Comparison of ENCODE assay signal across 14 cellular contexts in the genomic region with DNA sequence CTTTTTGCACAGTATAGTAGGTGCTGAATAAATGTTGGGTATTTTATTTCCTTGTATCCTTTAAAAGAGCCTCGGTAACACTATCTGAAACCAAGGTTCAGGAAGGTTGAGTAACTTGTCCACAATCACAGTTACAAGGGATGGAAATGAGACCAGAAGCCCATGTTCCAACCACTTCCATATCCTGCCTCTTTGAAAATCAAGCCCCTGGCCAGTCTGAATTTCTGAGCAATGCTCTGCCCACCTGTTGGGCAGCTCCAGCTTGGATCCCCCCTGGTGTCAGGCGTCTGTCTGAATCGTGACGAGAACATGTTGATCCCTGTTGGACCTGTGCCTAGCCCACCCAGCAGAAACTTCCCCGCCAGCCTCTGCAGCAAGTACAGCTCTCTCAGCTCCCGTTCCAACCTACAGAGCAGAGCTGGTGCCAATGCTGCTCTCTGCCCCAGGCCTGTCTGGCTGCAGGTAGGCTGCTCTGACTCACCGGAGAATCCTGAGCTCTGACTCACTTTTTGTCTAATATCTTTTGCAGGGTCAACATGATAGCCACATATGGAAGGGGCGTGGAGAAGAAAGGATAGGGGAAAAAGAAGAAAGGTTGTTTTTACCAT.
DNase-seq lines count a peak whose midpoint lies in the region; ATAC-seq, FAIRE-seq and TF ChIP-seq lines count a peak whose summit lies in the region.
"Had no signal": no experiment of that assay in that cellular context is flagged by ENCODE, and none has a peak within 500 bp of the region (broad histone marks: within the 10 kb centered on the region; RNA-seq: fewer than 3 reads in every experiment).

No MANE protein-coding gene starts in this region.

- no peaks in the 10 kb centered on the region for H3K36me3 Mint-ChIP-seq in osteocyte (ENCODE audit: unreplicated experiment)

- H3K9me3 ChIP-seq in breast epithelium = no peaks in the 10 kb centered on the region
- H3K9me3 ChIP-seq in psoas muscle = no peaks in the 10 kb centered on the region
- H3K9me3 ChIP-seq: adrenal gland, esophagus muscularis mucosa, Peyer's patch had no signal

- no peak overlapping the region for H3K4me3 Mint-ChIP-seq in osteocyte (ENCODE audit: unreplicated experiment)

- no peak for TF ChIP-seq CTCF in breast epithelium (IDR thresholded peaks at IDR 0.05)
- no peak for TF ChIP-seq CTCF in osteocyte (IDR thresholded peaks at IDR 0.05)
- no peak for TF ChIP-seq CTCF in psoas muscle (IDR thresholded peaks at IDR 0.05)

- H3K9me3 Mint-ChIP-seq in osteocyte (ENCODE audit: unreplicated experiment) = peaks cover 10% of the 10 kb centered on the region

- H3K36me3 ChIP-seq in breast epithelium = no peaks in the 10 kb centered on the region
- H3K36me3 ChIP-seq in psoas muscle (ENCODE audit: insufficient read depth in 1 of 2, low read depth in 1 of 2) = no peaks in the 10 kb centered on the region
- H3K36me3 ChIP-seq: adrenal gland, esophagus muscularis mucosa, Peyer's patch had no signal

- H3K4me1 ChIP-seq in breast epithelium (peaks cover 0 to 4% of the 10 kb centered on the region in 2 donors), psoas muscle (no peaks in the 10 kb centered on the region)
- H3K4me1 ChIP-seq: adrenal gland, esophagus muscularis mucosa, Peyer's patch had no signal

- peak overlapping the region; percentile 55 for H3K27ac Mint-ChIP-seq in osteocyte (ENCODE audit: unreplicated experiment)

- H3K4me1 Mint-ChIP-seq in osteocyte (ENCODE audit: unreplicated experiment) = peaks cover 31% of the 10 kb centered on the region

- 41 to 52% (median 47%) methylated on average over 8 of the region's 8 CpGs for WGBS in psoas muscle, 3 donors

- no peak for ATAC-seq in psoas muscle
- no peak for ATAC-seq in GM21786 (IDR thresholded peaks at IDR 0.05; ENCODE audit: unreplicated experiment)
- no peak for ATAC-seq in GM19452 (IDR thresholded peaks at IDR 0.05; ENCODE audit: unreplicated experiment)

- intact Hi-C loops in breast epithelium (cut with DNase I; ENCODE audit: low total_unique reads) = no loop called here
- intact Hi-C loops in psoas muscle (cut with DNase I) = no loop called here

- TF ChIP-seq POLR2A in GM12892 (IDR thresholded peaks at IDR 0.05; ENCODE audit: low read depth, low read length) = no peak
- no peak for TF ChIP-seq POLR2A in breast epithelium (IDR thresholded peaks at IDR 0.05)

- peak overlapping the region; percentile 56 to 83 for H3K27ac ChIP-seq in breast epithelium
- H3K27ac ChIP-seq in psoas muscle = no peak overlapping the region
- H3K27ac ChIP-seq: adrenal gland, esophagus muscularis mucosa, Peyer's patch had no signal

- no peaks in the 10 kb centered on the region for H3K27me3 ChIP-seq in breast epithelium
- peaks cover 0 to 3% (median 0%) of the 10 kb centered on the region in 3 donors for H3K27me3 ChIP-seq in psoas muscle (ENCODE audit: insufficient read depth in 3 of 3, low read length in 2 of 3)
- H3K27me3 ChIP-seq: adrenal gland, esophagus muscularis mucosa, Peyer's patch had no signal

- DNase-seq in GM12892 (ENCODE audit: insufficient read length) (no peak), HT1080 (ENCODE audit: low read depth) (peak; percentile 97), breast epithelium (ENCODE audit: low spot score in 2 of 2) (peak; percentile 70 to 80), osteocyte (ENCODE audit: extremely low spot score, unreplicated experiment) (no peak), psoas muscle (no peak), cerebellar nuclear complex (lab: John Stamatoyannopoulos, UW) (no peak)
- DNase-seq: DND-41, NCI-H1417 treated with DMSO at 0.1 percent for 48 hours, Peyer's patch had no signal

- H3K27me3 Mint-ChIP-seq in osteocyte (ENCODE audit: unreplicated experiment) = no peaks in the 10 kb centered on the region

- H3K4me3 ChIP-seq in breast epithelium = peak overlapping the region in 1 of 3 donors; percentile 50
- H3K4me3 ChIP-seq in psoas muscle = no peak overlapping the region
- H3K4me3 ChIP-seq: adrenal gland, esophagus muscularis mucosa, Peyer's patch, skin epidermis had no signal

- FAIRE-seq in GM12892 (lab: Jason Lieb, UNC) = peak; percentile 33

Comparison
In these comparisons a context has a peak if more than half of its experiments do, and no peak if none do; other contexts are left out.
1. DNase-seq: peak in HT1080 (single experiment) and breast epithelium (2 of 2); none in GM12892 (single experiment), osteocyte (single experiment), psoas muscle (0 of 2) and cerebellar nuclear complex (0 of 2).